Comparison of ENCODE assay signal across 1 cellular context in genomic region chr5:179559280-179560252, GRCh38.
A peak's percentile ranks its signal among the peaks of the same experiment; 100 is the strongest.
TF ChIP-seq lines count a peak whose summit lies in the region.

No MANE protein-coding gene starts in this region.

TF ChIP-seq in HepG2, 621 proteins besides CTCF, POLR2A, EP300 and RAD21 (continued from another document and continues in another):
- TF ChIP-seq, protein P1, sequence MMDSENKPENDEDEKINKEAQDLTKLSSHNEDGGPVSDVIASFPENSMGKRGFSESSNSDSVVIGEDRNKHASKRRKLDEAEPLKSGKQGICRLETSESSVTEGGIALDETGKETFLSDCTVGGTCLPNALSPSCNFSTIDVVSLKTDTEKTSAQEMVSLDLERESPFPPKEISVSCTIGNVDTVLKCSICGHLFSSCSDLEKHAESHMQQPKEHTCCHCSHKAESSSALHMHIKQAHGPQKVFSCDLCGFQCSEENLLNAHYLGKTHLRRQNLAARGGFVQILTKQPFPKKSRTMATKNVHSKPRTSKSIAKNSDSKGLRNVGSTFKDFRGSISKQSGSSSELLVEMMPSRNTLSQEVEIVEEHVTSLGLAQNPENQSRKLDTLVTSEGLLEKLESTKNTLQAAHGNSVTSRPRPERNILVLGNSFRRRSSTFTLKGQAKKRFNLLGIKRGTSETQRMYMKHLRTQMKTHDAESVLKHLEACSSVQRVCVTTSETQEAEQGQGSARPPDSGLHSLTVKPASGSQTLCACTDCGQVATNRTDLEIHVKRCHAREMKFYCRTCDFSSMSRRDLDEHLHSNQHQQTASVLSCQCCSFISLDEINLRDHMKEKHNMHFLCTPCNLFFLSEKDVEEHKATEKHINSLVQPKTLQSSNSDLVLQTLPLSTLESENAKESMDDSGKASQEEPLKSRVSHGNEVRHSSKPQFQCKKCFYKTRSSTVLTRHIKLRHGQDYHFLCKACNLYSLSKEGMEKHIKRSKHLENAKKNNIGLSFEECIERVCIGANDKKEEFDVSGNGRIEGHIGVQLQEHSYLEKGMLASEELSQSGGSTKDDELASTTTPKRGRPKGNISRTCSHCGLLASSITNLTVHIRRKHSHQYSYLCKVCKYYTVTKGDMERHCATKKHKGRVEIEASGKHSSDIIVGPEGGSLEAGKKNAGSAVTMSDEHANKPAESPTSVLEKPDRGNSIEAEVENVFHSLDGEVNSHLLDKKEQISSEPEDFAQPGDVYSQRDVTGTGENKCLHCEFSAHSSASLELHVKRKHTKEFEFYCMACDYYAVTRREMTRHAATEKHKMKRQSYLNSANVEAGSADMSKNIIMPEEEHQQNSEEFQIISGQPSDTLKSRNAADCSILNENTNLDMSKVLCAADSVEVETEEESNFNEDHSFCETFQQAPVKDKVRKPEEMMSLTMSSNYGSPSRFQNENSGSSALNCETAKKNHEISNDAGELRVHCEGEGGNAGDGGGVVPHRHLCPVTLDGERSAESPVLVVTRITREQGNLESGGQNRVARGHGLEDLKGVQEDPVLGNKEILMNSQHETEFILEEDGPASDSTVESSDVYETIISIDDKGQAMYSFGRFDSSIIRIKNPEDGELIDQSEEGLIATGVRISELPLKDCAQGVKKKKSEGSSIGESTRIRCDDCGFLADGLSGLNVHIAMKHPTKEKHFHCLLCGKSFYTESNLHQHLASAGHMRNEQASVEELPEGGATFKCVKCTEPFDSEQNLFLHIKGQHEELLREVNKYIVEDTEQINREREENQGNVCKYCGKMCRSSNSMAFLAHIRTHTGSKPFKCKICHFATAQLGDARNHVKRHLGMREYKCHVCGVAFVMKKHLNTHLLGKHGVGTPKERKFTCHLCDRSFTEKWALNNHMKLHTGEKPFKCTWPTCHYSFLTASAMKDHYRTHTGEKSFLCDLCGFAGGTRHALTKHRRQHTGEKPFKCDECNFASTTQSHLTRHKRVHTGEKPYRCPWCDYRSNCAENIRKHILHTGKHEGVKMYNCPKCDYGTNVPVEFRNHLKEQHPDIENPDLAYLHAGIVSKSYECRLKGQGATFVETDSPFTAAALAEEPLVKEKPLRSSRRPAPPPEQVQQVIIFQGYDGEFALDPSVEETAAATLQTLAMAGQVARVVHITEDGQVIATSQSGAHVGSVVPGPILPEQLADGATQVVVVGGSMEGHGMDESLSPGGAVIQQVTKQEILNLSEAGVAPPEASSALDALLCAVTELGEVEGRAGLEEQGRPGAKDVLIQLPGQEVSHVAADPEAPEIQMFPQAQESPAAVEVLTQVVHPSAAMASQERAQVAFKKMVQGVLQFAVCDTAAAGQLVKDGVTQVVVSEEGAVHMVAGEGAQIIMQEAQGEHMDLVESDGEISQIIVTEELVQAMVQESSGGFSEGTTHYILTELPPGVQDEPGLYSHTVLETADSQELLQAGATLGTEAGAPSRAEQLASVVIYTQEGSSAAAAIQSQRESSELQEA (CRISPR knock-in tag; IDR thresholded peaks at IDR 0.05; ENCODE audit: not compliant biosample characterization): no peak
- no peak for TF ChIP-seq ZNF101 (CRISPR knock-in tag; IDR thresholded peaks at IDR 0.05; ENCODE audit: borderline replicate concordance, low read depth)
- no peak for TF ChIP-seq ARID2 (CRISPR knock-in tag; IDR thresholded peaks at IDR 0.05; ENCODE audit: borderline replicate concordance)
- 0 out of 2 replicates have a peak, but pooled peaks have one; percentile 8 for TF ChIP-seq FOSL2 (CRISPR knock-in tag; IDR thresholded peaks at IDR 0.05)
- TF ChIP-seq HNRNPLL (IDR thresholded peaks at IDR 0.05; ENCODE audit: low read depth, low read length, poor library complexity, severe bottlenecking): peak; percentile 42
- TF ChIP-seq CAMTA2 (CRISPR knock-in tag; IDR thresholded peaks at IDR 0.05; ENCODE audit: borderline replicate concordance): no peak
- TF ChIP-seq FOXM1 (CRISPR knock-in tag; IDR thresholded peaks at IDR 0.05): no peak
- TF ChIP-seq, protein P2, sequence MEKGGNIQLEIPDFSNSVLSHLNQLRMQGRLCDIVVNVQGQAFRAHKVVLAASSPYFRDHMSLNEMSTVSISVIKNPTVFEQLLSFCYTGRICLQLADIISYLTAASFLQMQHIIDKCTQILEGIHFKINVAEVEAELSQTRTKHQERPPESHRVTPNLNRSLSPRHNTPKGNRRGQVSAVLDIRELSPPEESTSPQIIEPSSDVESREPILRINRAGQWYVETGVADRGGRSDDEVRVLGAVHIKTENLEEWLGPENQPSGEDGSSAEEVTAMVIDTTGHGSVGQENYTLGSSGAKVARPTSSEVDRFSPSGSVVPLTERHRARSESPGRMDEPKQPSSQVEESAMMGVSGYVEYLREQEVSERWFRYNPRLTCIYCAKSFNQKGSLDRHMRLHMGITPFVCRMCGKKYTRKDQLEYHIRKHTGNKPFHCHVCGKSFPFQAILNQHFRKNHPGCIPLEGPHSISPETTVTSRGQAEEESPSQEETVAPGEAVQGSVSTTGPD (CRISPR knock-in tag; IDR thresholded peaks at IDR 0.05): no peak
- TF ChIP-seq CREM (IDR thresholded peaks at IDR 0.05): no peak
- no peak for TF ChIP-seq CREM (CRISPR knock-in tag; IDR thresholded peaks at IDR 0.05)
- no peak for TF ChIP-seq NCOA5 (CRISPR knock-in tag; IDR thresholded peaks at IDR 0.05)
- no peak for TF ChIP-seq DNMT1 (CRISPR knock-in tag; IDR thresholded peaks at IDR 0.05)
- no peak for TF ChIP-seq ELF3 (CRISPR knock-in tag; IDR thresholded peaks at IDR 0.05)
- no peak for TF ChIP-seq ARHGAP35 (CRISPR knock-in tag; IDR thresholded peaks at IDR 0.05; ENCODE audit: borderline replicate concordance)
- TF ChIP-seq FOXK1 (CRISPR knock-in tag; IDR thresholded peaks at IDR 0.05; ENCODE audit: borderline replicate concordance, low read depth): no peak
- no peak for TF ChIP-seq ZNF430 (CRISPR knock-in tag; IDR thresholded peaks at IDR 0.05)
- TF ChIP-seq ZNF720 (CRISPR knock-in tag; IDR thresholded peaks at IDR 0.05): no peak
- no peak for TF ChIP-seq ZXDC (CRISPR knock-in tag; IDR thresholded peaks at IDR 0.05)
- no peak for TF ChIP-seq GFI1 (CRISPR knock-in tag; IDR thresholded peaks at IDR 0.05; ENCODE audit: borderline replicate concordance)
- no peak for TF ChIP-seq ELF4 (CRISPR knock-in tag; IDR thresholded peaks at IDR 0.05; ENCODE audit: borderline replicate concordance)
- no peak for TF ChIP-seq THYN1 (CRISPR knock-in tag; IDR thresholded peaks at IDR 0.05; ENCODE audit: borderline replicate concordance, low read depth)
- no peak for TF ChIP-seq ETS1 (CRISPR knock-in tag; IDR thresholded peaks at IDR 0.05)
- no peak for TF ChIP-seq ZNF432 (CRISPR knock-in tag; IDR thresholded peaks at IDR 0.05; ENCODE audit: borderline replicate concordance)
- TF ChIP-seq ZUFSP (CRISPR knock-in tag; IDR thresholded peaks at IDR 0.05; ENCODE audit: borderline replicate concordance): no peak
- no peak for TF ChIP-seq ZNF160 (CRISPR knock-in tag; IDR thresholded peaks at IDR 0.05)
- TF ChIP-seq PLSCR1 (CRISPR knock-in tag; IDR thresholded peaks at IDR 0.05; ENCODE audit: borderline replicate concordance): no peak
- TF ChIP-seq RBM39 (IDR thresholded peaks at IDR 0.05; ENCODE audit: low read depth, low read length, poor library complexity, severe bottlenecking): no peak
- no peak for TF ChIP-seq ZNF644 (CRISPR knock-in tag; IDR thresholded peaks at IDR 0.05; ENCODE audit: low read depth)
- no peak for TF ChIP-seq HNRNPL (IDR thresholded peaks at IDR 0.05; ENCODE audit: low read depth, low read length)
- TF ChIP-seq, protein P3, sequence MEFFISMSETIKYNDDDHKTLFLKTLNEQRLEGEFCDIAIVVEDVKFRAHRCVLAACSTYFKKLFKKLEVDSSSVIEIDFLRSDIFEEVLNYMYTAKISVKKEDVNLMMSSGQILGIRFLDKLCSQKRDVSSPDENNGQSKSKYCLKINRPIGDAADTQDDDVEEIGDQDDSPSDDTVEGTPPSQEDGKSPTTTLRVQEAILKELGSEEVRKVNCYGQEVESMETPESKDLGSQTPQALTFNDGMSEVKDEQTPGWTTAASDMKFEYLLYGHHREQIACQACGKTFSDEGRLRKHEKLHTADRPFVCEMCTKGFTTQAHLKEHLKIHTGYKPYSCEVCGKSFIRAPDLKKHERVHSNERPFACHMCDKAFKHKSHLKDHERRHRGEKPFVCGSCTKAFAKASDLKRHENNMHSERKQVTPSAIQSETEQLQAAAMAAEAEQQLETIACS (CRISPR knock-in tag; IDR thresholded peaks at IDR 0.05): peak; percentile 25; the same call in 1 of the 2 replicates
- TF ChIP-seq SNAPC4 (CRISPR knock-in tag; IDR thresholded peaks at IDR 0.05): no peak
- TF ChIP-seq ZNF652 (CRISPR knock-in tag; IDR thresholded peaks at IDR 0.05; ENCODE audit: borderline replicate concordance, low read depth): no peak
- peak; percentile 85 for TF ChIP-seq ZFY (CRISPR knock-in tag; IDR thresholded peaks at IDR 0.05)
- TF ChIP-seq HNRNPUL1 (IDR thresholded peaks at IDR 0.05; ENCODE audit: low read depth, low read length): no peak
- TF ChIP-seq KLF11 (CRISPR knock-in tag; IDR thresholded peaks at IDR 0.05): no peak
- TF ChIP-seq MXI1 (IDR thresholded peaks at IDR 0.05; ENCODE audit: borderline replicate concordance, low read depth, low read length): peak; percentile 79; the same call in 2 of the 3 replicates
